8 cellular contexts compared by ENCODE assay signal in genomic region chr14:34462132-34462893, GRCh38. TPM values are rescaled to one million over a fixed set of nuclear protein-coding genes. Genes with fewer than 3 reads are reported as not detected.
DNase-seq lines count a peak whose midpoint lies in the region; ATAC-seq lines count a peak whose summit lies in the region.

Gene SPTSSA, minus strand, starts transcription at chr14:34462240. Its CDS starts 33 bp downstream, at chr14:34462207.

- peak within 1 kb of the TSS in 1 of 2 experiments; percentile 95 for H3K14ac ChIP-seq in mesenchymal stem cell (ENCODE audit: low read length in 2 of 2)

- DNase-seq in COLO668 (lab: John Stamatoyannopoulos, UW; ENCODE audit: unreplicated experiment), result peak; percentile 99
- DNase-seq in HT-29 (ENCODE audit: low spot score), result peak; percentile 72
- DNase-seq in NK-92 treated with Interleukin-12 subunit alpha and Interleukin-12 subunit beta, amount 100 ng/mL, for 24 hours (lab: John Stamatoyannopoulos, UW), result peak; percentile 86
- peak; percentile 72 to 79 for DNase-seq in activated CD8-positive, alpha-beta memory T cell treated with anti-CD3 and anti-CD28 coated beads for 4 hours (ENCODE audit: low read depth in 2 of 2)
- peak; percentile 72 to 81 (median 75) for DNase-seq in effector memory CD4-positive, alpha-beta T cell
- DNase-seq in mesenchymal stem cell, result peak; percentile 90
- DNase-seq in stimulated activated CD8-positive, alpha-beta memory T cell treated with anti-CD3 and anti-CD28 coated beads, Interleukin-12 subunit alpha, Interleukin-12 subunit beta, amount 100 ng/mL, for 4 hours (ENCODE audit: low read depth), result peak; percentile 85

- H2BK120ac ChIP-seq in mesenchymal stem cell (ENCODE audit: low read depth, low read length), result peak within 1 kb of the TSS; percentile 76

- H3K18ac ChIP-seq in mesenchymal stem cell (ENCODE audit: low read depth in 1 of 2, low read length in 2 of 2), result peak within 1 kb of the TSS; percentile 74 to 88

- no peaks in the 10 kb centered on the region for H3K9me3 ChIP-seq in effector memory CD4-positive, alpha-beta T cell (ENCODE audit: control insufficient read depth, low read length)
- H3K9me3 ChIP-seq in mesenchymal stem cell (ENCODE audit: control insufficient read depth, low read length), result no peaks in the 10 kb centered on the region

- H3K4ac ChIP-seq in mesenchymal stem cell (ENCODE audit: low read depth in 1 of 2, low read length in 2 of 2), result peak within 1 kb of the TSS; percentile 29 to 98

- peak within 1 kb of the TSS; percentile 95 for H2BK5ac ChIP-seq in mesenchymal stem cell (ENCODE audit: low read depth, low read length, poor library complexity, severe bottlenecking)

- H3K79me1 ChIP-seq in mesenchymal stem cell (replicated peaks; ENCODE audit: low read length, poor library complexity, severe bottlenecking), result no peaks in the 10 kb centered on the region

- peak within 1 kb of the TSS; percentile 36 for H4K91ac ChIP-seq in mesenchymal stem cell (ENCODE audit: low read length)

- peak within 1 kb of the TSS; percentile 96 for H3K9ac ChIP-seq in mesenchymal stem cell (ENCODE audit: low read length)

- peak within 1 kb of the TSS; percentile 62 for H2AK5ac ChIP-seq in mesenchymal stem cell (ENCODE audit: low read length, severe bottlenecking)

- H2AFZ ChIP-seq in mesenchymal stem cell (ENCODE audit: low read depth, low read length), result peak within 1 kb of the TSS; percentile 89

- H3K4me1 ChIP-seq in effector memory CD4-positive, alpha-beta T cell (ENCODE audit: control insufficient read depth, insufficient read depth, low read length, poor library complexity, severe bottlenecking), result peaks cover 7% of the 10 kb centered on the region
- H3K4me1 ChIP-seq in mesenchymal stem cell (ENCODE audit: control insufficient read depth, insufficient read depth, low read depth, low read length), result peaks cover 7% of the 10 kb centered on the region

- H3K36me3 ChIP-seq in effector memory CD4-positive, alpha-beta T cell (ENCODE audit: control insufficient read depth, insufficient read depth, low read length), result no peaks in the 10 kb centered on the region
- H3K36me3 ChIP-seq in mesenchymal stem cell (ENCODE audit: control insufficient read depth in 1 of 2, insufficient read depth in 2 of 2, low read depth in 1 of 2, low read length in 2 of 2), result peaks cover 0 to 3% of the 10 kb centered on the region in 2 experiments

- H3K27ac ChIP-seq in effector memory CD4-positive, alpha-beta T cell (ENCODE audit: insufficient read depth, low read length, poor library complexity, severe bottlenecking), result peak within 1 kb of the TSS; percentile 50
- H3K27ac ChIP-seq in mesenchymal stem cell (ENCODE audit: low read length, poor library complexity, severe bottlenecking), result peak within 1 kb of the TSS; percentile 97

- WGBS in mesenchymal stem cell, result under 1% methylated on average over 52 of the region's 82 CpGs

- H2BK15ac ChIP-seq in mesenchymal stem cell (ENCODE audit: low read depth, poor library complexity, severe bottlenecking), result peak within 1 kb of the TSS; percentile 75

- H3K27me3 ChIP-seq in effector memory CD4-positive, alpha-beta T cell (replicated peaks; ENCODE audit: control insufficient read depth, insufficient read depth, low read length, poor library complexity, severe bottlenecking), result no peaks in the 10 kb centered on the region
- H3K27me3 ChIP-seq in mesenchymal stem cell (ENCODE audit: control insufficient read depth in 1 of 2, insufficient read depth in 1 of 2, low read length in 2 of 2), result no peaks in the 10 kb centered on the region

- H3K4me2 ChIP-seq in mesenchymal stem cell (ENCODE audit: low read length, poor library complexity, severe bottlenecking), result peak within 1 kb of the TSS; percentile 62

- H2BK12ac ChIP-seq in mesenchymal stem cell (ENCODE audit: low read length in 2 of 2), result peak within 1 kb of the TSS; percentile 49 to 59

- H3K23ac ChIP-seq in mesenchymal stem cell (ENCODE audit: low read length in 2 of 2), result no peak within 1 kb of the TSS

- peak within 1 kb of the TSS; percentile 58 for H3K4me3 ChIP-seq in effector memory CD4-positive, alpha-beta T cell (ENCODE audit: insufficient read depth, low read depth, low read length, poor library complexity, severe bottlenecking)
- H3K4me3 ChIP-seq in mesenchymal stem cell (ENCODE audit: insufficient read depth in 1 of 2, low read depth in 1 of 2, low read length in 2 of 2), result peak within 1 kb of the TSS; percentile 93 to 98

- peak; percentile 88 for ATAC-seq in GM21360 (IDR thresholded peaks at IDR 0.05; ENCODE audit: unreplicated experiment)

- H4K8ac ChIP-seq in mesenchymal stem cell (ENCODE audit: low read length), result peak within 1 kb of the TSS; percentile 77

RNA-seq across cellular contexts. Expression of gene SPTSSA, which starts in this region (rescaled TPM):
- 4.6 and 6.4 TPM in 2 replicates for total RNA-seq in HT-29 (2014; rRNA removed; shearing (Covaris generic))
- 25.4 TPM for polyA plus RNA-seq in mesenchymal stem cell (2013, experiment 1 of 2)
- 26.8 TPM for polyA plus RNA-seq in mesenchymal stem cell (2013, experiment 2 of 2)

Comparison
In these comparisons a context has a peak if more than half of its experiments do, and no peak if none do; other contexts are left out.
1. Peak in every context shown above with its lines: DNase-seq, ATAC-seq, H3K4me3 ChIP-seq and H3K27ac ChIP-seq.